In the genomic region with DNA sequence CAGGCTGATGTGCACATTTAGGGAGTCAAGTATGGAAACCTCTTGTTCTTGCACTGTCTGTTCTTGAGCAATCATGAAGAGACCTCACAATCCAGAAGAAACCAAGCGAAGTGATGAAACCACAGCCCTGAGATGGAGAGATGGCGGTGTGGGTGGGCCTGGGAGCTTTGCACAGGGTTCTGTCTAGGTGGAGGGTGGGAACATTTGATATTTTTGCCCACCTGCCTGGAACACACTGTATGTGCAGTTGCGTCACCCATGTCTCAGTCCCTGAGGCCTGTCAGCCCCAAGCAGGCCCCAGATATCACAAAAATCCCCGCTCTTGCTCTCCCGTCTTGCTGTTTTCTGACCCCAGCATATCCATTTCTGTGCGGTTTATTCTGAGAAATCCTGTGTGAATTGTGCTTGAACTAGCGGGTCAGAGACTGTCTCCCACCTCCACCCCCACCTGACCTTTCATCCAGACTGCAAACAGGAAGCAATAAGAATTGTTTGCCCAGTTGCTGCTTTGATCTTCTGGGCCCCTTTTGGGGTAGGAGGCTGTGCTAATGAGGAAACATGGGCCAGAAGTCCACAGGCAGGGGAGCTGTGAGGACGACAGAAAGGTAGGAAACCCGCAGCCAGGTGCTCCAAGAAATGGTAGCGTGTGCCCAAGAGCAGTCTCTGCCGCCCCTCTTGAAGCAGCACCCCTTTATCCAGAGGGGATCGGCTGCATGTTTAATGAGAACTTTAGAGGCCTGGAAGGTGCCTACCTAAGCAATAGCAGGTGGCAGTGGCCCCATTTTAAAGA, we compare ENCODE assay signal across 1 cellular context.
A peak's percentile ranks its signal among the peaks of the same experiment; 100 is the strongest.
TF ChIP-seq lines count a peak whose summit lies in the region.

No MANE protein-coding gene starts in this region.

TF ChIP-seq in HepG2, 621 proteins besides CTCF, POLR2A, EP300 and RAD21 (continued from another document):
- TF ChIP-seq ZNF660 (CRISPR knock-in tag; IDR thresholded peaks at IDR 0.05; ENCODE audit: borderline replicate concordance, low read depth) (no peak; the same call in 1 of the 2 replicates), MEIS1 (CRISPR knock-in tag; IDR thresholded peaks at IDR 0.05; ENCODE audit: borderline replicate concordance) (peak; percentile 94; the same call in 1 of the 2 replicates), MEF2D (CRISPR knock-in tag; IDR thresholded peaks at IDR 0.05) (peak; percentile 99), DNMT3B (CRISPR knock-in tag; conservative IDR thresholded peaks at IDR 0.05) (peak; percentile 73; the same call in 1 of the 2 replicates)
- TF ChIP-seq, protein P1, sequence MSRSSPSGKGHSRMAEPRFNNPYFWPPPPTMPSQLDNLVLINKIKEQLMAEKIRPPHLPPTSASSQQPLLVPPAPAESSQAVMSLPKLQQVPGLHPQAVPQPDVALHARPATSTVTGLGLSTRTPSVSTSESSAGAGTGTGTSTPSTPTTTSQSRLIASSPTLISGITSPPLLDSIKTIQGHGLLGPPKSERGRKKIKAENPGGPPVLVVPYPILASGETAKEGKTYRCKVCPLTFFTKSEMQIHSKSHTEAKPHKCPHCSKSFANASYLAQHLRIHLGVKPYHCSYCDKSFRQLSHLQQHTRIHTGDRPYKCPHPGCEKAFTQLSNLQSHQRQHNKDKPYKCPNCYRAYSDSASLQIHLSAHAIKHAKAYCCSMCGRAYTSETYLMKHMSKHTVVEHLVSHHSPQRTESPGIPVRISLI (CRISPR knock-in tag; IDR thresholded peaks at IDR 0.05; ENCODE audit: borderline replicate concordance) = peak; percentile 88; the same call in 1 of the 2 replicates
- TF ChIP-seq, protein P2, sequence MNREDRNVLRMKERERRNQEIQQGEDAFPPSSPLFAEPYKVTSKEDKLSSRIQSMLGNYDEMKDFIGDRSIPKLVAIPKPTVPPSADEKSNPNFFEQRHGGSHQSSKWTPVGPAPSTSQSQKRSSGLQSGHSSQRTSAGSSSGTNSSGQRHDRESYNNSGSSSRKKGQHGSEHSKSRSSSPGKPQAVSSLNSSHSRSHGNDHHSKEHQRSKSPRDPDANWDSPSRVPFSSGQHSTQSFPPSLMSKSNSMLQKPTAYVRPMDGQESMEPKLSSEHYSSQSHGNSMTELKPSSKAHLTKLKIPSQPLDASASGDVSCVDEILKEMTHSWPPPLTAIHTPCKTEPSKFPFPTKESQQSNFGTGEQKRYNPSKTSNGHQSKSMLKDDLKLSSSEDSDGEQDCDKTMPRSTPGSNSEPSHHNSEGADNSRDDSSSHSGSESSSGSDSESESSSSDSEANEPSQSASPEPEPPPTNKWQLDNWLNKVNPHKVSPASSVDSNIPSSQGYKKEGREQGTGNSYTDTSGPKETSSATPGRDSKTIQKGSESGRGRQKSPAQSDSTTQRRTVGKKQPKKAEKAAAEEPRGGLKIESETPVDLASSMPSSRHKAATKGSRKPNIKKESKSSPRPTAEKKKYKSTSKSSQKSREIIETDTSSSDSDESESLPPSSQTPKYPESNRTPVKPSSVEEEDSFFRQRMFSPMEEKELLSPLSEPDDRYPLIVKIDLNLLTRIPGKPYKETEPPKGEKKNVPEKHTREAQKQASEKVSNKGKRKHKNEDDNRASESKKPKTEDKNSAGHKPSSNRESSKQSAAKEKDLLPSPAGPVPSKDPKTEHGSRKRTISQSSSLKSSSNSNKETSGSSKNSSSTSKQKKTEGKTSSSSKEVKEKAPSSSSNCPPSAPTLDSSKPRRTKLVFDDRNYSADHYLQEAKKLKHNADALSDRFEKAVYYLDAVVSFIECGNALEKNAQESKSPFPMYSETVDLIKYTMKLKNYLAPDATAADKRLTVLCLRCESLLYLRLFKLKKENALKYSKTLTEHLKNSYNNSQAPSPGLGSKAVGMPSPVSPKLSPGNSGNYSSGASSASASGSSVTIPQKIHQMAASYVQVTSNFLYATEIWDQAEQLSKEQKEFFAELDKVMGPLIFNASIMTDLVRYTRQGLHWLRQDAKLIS (CRISPR knock-in tag; IDR thresholded peaks at IDR 0.05) = no peak
- TF ChIP-seq, protein P3, sequence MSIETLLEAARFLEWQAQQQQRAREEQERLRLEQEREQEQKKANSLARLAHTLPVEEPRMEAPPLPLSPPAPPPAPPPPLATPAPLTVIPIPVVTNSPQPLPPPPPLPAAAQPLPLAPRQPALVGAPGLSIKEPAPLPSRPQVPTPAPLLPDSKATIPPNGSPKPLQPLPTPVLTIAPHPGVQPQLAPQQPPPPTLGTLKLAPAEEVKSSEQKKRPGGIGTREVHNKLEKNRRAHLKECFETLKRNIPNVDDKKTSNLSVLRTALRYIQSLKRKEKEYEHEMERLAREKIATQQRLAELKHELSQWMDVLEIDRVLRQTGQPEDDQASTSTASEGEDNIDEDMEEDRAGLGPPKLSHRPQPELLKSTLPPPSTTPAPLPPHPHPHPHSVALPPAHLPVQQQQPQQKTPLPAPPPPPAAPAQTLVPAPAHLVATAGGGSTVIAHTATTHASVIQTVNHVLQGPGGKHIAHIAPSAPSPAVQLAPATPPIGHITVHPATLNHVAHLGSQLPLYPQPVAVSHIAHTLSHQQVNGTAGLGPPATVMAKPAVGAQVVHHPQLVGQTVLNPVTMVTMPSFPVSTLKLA (IDR thresholded peaks at IDR 0.05) = no peak
- TF ChIP-seq, protein P4, sequence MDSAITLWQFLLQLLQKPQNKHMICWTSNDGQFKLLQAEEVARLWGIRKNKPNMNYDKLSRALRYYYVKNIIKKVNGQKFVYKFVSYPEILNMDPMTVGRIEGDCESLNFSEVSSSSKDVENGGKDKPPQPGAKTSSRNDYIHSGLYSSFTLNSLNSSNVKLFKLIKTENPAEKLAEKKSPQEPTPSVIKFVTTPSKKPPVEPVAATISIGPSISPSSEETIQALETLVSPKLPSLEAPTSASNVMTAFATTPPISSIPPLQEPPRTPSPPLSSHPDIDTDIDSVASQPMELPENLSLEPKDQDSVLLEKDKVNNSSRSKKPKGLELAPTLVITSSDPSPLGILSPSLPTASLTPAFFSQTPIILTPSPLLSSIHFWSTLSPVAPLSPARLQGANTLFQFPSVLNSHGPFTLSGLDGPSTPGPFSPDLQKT (CRISPR knock-in tag; IDR thresholded peaks at IDR 0.05; ENCODE audit: borderline replicate concordance) = 0 out of 2 replicates have a peak, but pooled peaks have one; percentile 66
TF ChIP-seq in HepG2: peak in this region for 453.
